1 cellular context compared by ENCODE assay signal in the genomic region with DNA sequence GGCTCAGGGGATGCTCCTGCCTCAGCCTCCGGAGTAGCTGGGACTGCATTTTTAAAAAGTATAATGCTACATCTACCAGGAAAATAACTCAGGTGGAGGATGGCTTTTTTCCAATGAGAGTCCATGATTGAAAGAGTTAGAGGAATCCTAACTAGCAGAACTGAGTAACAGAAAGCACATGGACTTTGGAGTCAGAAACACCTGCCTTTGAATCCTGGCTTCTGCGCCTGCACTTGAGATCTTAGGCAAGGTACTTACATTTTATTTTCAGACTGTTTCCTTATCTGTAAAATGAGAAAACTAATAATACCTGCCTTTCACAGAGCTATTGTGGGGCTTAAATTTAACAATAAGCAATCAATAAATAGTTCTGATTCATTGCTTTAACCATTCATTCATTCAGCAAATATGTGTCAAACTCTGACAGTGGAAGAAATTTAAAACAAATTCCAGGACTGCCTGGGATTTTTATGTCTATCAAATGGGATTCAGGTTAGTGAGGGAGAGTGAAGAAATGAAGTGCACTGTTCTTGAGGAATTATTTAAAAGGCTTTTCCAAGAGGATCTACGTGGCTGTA.
TF ChIP-seq lines count a peak whose summit lies in the region.

No MANE protein-coding gene starts in this region.

TF ChIP-seq in HCT116, 20 proteins besides CTCF, POLR2A, EP300 and RAD21 (continued from another document):
- TF ChIP-seq ELF1 (IDR thresholded peaks at IDR 0.05; ENCODE audit: borderline replicate concordance, low read depth) (no peak), ZFX (IDR thresholded peaks at IDR 0.05) (no peak), EZH2 (IDR thresholded peaks at IDR 0.05) (no peak), CEBPB (IDR thresholded peaks at IDR 0.05; ENCODE audit: low read depth) (no peak), YY1 (IDR thresholded peaks at IDR 0.05; ENCODE audit: extremely low read depth, insufficient replicate concordance, low read depth, low read length) (no peak), JUND (IDR thresholded peaks at IDR 0.05) (no peak), EZH2phosphoT487 (IDR thresholded peaks at IDR 0.05; ENCODE audit: borderline replicate concordance) (no peak), SIN3A (IDR thresholded peaks at IDR 0.05; ENCODE audit: low read depth) (no peak), SRF (IDR thresholded peaks at IDR 0.05; ENCODE audit: low read depth) (no peak), CBX3 (IDR thresholded peaks at IDR 0.05; ENCODE audit: low read depth) (no peak), TCF7L2 (IDR thresholded peaks at IDR 0.05; ENCODE audit: borderline replicate concordance, extremely low read depth, insufficient read depth, insufficient read length) (no peak)
- TF ChIP-seq, protein P1, sequence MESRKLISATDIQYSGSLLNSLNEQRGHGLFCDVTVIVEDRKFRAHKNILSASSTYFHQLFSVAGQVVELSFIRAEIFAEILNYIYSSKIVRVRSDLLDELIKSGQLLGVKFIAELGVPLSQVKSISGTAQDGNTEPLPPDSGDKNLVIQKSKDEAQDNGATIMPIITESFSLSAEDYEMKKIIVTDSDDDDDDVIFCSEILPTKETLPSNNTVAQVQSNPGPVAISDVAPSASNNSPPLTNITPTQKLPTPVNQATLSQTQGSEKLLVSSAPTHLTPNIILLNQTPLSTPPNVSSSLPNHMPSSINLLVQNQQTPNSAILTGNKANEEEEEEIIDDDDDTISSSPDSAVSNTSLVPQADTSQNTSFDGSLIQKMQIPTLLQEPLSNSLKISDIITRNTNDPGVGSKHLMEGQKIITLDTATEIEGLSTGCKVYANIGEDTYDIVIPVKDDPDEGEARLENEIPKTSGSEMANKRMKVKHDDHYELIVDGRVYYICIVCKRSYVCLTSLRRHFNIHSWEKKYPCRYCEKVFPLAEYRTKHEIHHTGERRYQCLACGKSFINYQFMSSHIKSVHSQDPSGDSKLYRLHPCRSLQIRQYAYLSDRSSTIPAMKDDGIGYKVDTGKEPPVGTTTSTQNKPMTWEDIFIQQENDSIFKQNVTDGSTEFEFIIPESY (IDR thresholded peaks at IDR 0.05; ENCODE audit: extremely low read depth, insufficient replicate concordance, low read length): no peak
- TF ChIP-seq, protein P2, sequence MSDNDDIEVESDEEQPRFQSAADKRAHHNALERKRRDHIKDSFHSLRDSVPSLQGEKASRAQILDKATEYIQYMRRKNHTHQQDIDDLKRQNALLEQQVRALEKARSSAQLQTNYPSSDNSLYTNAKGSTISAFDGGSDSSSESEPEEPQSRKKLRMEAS (IDR thresholded peaks at IDR 0.05): no peak
- TF ChIP-seq, protein P3, sequence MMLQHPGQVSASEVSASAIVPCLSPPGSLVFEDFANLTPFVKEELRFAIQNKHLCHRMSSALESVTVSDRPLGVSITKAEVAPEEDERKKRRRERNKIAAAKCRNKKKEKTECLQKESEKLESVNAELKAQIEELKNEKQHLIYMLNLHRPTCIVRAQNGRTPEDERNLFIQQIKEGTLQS (IDR thresholded peaks at IDR 0.05): no peak
- TF ChIP-seq, protein P4, sequence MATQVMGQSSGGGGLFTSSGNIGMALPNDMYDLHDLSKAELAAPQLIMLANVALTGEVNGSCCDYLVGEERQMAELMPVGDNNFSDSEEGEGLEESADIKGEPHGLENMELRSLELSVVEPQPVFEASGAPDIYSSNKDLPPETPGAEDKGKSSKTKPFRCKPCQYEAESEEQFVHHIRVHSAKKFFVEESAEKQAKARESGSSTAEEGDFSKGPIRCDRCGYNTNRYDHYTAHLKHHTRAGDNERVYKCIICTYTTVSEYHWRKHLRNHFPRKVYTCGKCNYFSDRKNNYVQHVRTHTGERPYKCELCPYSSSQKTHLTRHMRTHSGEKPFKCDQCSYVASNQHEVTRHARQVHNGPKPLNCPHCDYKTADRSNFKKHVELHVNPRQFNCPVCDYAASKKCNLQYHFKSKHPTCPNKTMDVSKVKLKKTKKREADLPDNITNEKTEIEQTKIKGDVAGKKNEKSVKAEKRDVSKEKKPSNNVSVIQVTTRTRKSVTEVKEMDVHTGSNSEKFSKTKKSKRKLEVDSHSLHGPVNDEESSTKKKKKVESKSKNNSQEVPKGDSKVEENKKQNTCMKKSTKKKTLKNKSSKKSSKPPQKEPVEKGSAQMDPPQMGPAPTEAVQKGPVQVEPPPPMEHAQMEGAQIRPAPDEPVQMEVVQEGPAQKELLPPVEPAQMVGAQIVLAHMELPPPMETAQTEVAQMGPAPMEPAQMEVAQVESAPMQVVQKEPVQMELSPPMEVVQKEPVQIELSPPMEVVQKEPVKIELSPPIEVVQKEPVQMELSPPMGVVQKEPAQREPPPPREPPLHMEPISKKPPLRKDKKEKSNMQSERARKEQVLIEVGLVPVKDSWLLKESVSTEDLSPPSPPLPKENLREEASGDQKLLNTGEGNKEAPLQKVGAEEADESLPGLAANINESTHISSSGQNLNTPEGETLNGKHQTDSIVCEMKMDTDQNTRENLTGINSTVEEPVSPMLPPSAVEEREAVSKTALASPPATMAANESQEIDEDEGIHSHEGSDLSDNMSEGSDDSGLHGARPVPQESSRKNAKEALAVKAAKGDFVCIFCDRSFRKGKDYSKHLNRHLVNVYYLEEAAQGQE (IDR thresholded peaks at IDR 0.05; ENCODE audit: low read depth): no peak
